In the genomic region with DNA sequence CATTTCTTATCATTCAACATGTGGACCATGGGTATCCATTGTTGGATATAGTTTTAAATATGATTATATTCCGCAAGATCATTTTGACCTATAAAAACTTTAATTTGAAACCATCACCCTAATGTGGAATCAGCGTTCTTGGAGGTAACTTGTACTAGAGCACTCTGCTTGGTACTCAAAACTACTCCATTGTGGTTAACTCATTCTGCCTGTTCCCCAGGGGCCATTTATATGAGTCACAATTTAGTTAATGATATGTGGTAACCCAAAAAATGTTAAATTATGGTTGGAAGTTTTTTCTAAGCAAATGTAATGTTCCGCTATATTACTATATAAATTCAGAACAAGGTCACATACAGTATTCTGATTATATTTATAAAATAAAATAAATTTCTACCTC, we compare ENCODE assay signal across 13 cellular contexts.
"Had no signal": no experiment of that assay in that cellular context is flagged by ENCODE, and none has a peak within 500 bp of the region (broad histone marks: within the 10 kb centered on the region; RNA-seq: fewer than 3 reads in every experiment).

No MANE protein-coding gene starts in this region.

- DNase-seq: activated CD4-positive, alpha-beta memory T cell treated with anti-CD3 and anti-CD28 coated beads, Interleukin-2, amount 10 ng/mL, durations not matched to agents 7 days and 5 days; activated CD4-positive, alpha-beta T cell treated with anti-CD3 and anti-CD28 coated beads for 36 hours; activated naive CD4-positive, alpha-beta T cell treated with anti-CD3 and anti-CD28 coated beads, Interleukin-2, amount 50 U/mL, for 16 hours; activated T-cell treated with anti-CD3 and anti-CD28 coated beads, Interleukin-2, amount 50 U/mL, for 24 hours; cerebellar nuclear complex; effector CD8-positive, alpha-beta T cell; foreskin melanocyte; heart left ventricle; immature natural killer cell; lower lobe of right lung; nucleus accumbens; stimulated activated CD4-positive, alpha-beta T cell treated with anti-CD3 and anti-CD28 coated beads, Interleukin-2, amount 100 ng/mL, for 24 hours had no signal

- H3K27ac ChIP-seq: heart left ventricle, lower lobe of right lung had no signal

- ATAC-seq: activated CD4-positive, alpha-beta T cell treated with anti-CD3 and anti-CD28 coated beads for 36 hours; heart left ventricle; lower lobe of right lung; sciatic nerve had no signal

- H3K4me3 ChIP-seq: heart left ventricle, lower lobe of right lung had no signal

- H3K27me3 ChIP-seq: heart left ventricle had no signal

- H3K9me3 ChIP-seq: heart left ventricle, lower lobe of right lung had no signal

- H3K36me3 ChIP-seq: heart left ventricle, lower lobe of right lung had no signal
